In genomic region chr20:42706762-42707161, GRCh38 we compare ENCODE assay signal across 14 cellular contexts.
DNase-seq lines count a peak whose midpoint lies in the region; TF ChIP-seq lines count a peak whose summit lies in the region.
"Had no signal": no experiment of that assay in that cellular context is flagged by ENCODE, and none has a peak within 500 bp of the region (broad histone marks: within the 10 kb centered on the region; RNA-seq: fewer than 3 reads in every experiment).

No MANE protein-coding gene starts in this region.

- H3K9me3 ChIP-seq in OCI-LY1 (ENCODE audit: low read length), result peaks cover 5% of the 10 kb centered on the region; the same call in 1 of the 2 replicates

- no peak overlapping the region for H3K4me2 ChIP-seq in OCI-LY1 (ENCODE audit: low read length)
- H3K4me2 ChIP-seq: BLaER1 had no signal

- no peaks in the 10 kb centered on the region; the same call in 1 of the 2 replicates for H3K36me3 ChIP-seq in OCI-LY1 (ENCODE audit: insufficient read depth, low read length)
- H3K36me3 ChIP-seq: BLaER1 had no signal

- no peak overlapping the region for H2AFZ ChIP-seq in OCI-LY1 (ENCODE audit: low read length)

- H3K27ac ChIP-seq in OCI-LY1 (ENCODE audit: low read depth, low read length, poor library complexity, severe bottlenecking), result peak overlapping the region; percentile 33
- H3K27ac ChIP-seq: BLaER1 had no signal

- H4K20me1 ChIP-seq in OCI-LY1 (ENCODE audit: insufficient read depth, low read length), result no peaks in the 10 kb centered on the region
- H4K20me1 ChIP-seq: BLaER1 had no signal

- H3K4me1 ChIP-seq in OCI-LY1 (ENCODE audit: insufficient read depth, low read length, severe bottlenecking), result peaks cover 41% of the 10 kb centered on the region
- H3K4me1 ChIP-seq: Caco-2 had no signal

- no peaks in the 10 kb centered on the region for H3K27me3 ChIP-seq in OCI-LY1 (ENCODE audit: insufficient read depth, low read length)
- H3K27me3 ChIP-seq: BLaER1 had no signal

- H3K4me3 ChIP-seq in OCI-LY1 (ENCODE audit: low read depth, low read length, poor library complexity, severe bottlenecking), result no peak overlapping the region
- H3K4me3 ChIP-seq: BLaER1 had no signal

- H3K79me2 ChIP-seq in OCI-LY1 (ENCODE audit: insufficient read depth, low read length), result no peaks in the 10 kb centered on the region

- no peak overlapping the region for H3K9ac ChIP-seq in OCI-LY1 (ENCODE audit: low read length)
- H3K9ac ChIP-seq: BLaER1 had no signal

- TF ChIP-seq CTCF in OCI-LY1 (IDR thresholded peaks at IDR 0.05; ENCODE audit: low read length), result no peak

- peak; percentile 15 for DNase-seq in NCI-H2171 treated with DMSO at 0.1 percent for 48 hours (lab: John Stamatoyannopoulos, UW)
- DNase-seq in NCI-H2171 (lab: John Stamatoyannopoulos, UW), result no peak
- DNase-seq in NCI-H2029 treated with DMSO at 0.1 percent for 48 hours (lab: John Stamatoyannopoulos, UW), result peak; percentile 86
- no peak for DNase-seq in NCI-H187 (lab: John Stamatoyannopoulos, UW)
- no peak for DNase-seq in NCI-H2081 treated with DMSO at 0.1 percent for 48 hours (lab: John Stamatoyannopoulos, UW)
- DNase-seq in NCI-H446 treated with DMSO at 0.1 percent for 48 hours (lab: John Stamatoyannopoulos, UW), result no peak
- DNase-seq: 8988T; AML-193; Caco-2; CD8-positive, alpha-beta memory T cell; HCEC 1CT; HFFc6 had no signal

- no peaks in the 10 kb centered on the region for H3F3A ChIP-seq in OCI-LY1 (ENCODE audit: insufficient read depth, low read length)

- no peaks in the 10 kb centered on the region for H3K9me2 ChIP-seq in OCI-LY1 (ENCODE audit: low read depth, low read length)

Comparison
In these comparisons a context has a peak if more than half of its experiments do, and no peak if none do; other contexts are left out.
1. DNase-seq: peak in NCI-H2171 treated with DMSO at 0.1 percent for 48 hours (single experiment) and NCI-H2029 treated with DMSO at 0.1 percent for 48 hours (single experiment); none in NCI-H2171 (single experiment), NCI-H187 (0 of 2), NCI-H2081 treated with DMSO at 0.1 percent for 48 hours (single experiment) and NCI-H446 treated with DMSO at 0.1 percent for 48 hours (single experiment).